Comparison of ENCODE assay signal across 10 cellular contexts in the genomic region with DNA sequence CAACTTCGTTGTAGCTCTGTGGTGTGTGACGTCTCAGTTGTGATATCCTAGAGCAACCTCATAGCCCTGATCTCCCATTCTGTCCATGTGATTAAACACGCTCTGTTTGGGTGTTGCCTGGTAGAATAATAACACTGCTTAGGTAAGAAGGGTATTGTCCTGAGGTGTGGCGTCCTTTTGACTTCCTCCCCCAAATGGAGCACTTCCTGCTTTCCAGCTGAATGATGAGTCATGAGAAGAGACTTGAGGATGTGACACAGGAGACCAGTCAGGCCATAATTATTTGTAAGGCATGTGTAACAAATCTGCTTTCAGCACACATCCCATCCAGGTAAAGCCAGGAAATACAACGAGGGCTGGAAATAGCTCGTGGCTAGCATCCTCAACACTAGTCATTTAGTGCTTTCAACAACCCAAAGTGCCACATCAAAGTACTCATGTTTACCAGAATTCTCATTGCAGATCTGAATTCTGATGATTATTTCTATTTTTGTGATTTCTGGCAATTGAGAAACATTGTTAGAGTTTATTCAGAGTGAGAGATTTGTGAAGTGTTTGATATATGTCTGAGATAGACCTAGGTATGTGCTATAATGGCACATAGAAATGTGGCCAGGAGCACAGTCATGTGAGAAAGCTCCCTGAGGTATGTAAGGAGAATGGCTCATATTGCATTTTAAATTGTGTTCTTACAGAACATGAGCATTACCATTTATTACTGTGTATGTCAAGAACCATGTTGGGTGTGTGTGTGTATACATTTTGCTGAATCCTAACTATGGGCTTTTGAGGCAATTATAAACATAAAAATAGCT.
A peak's percentile ranks its signal among the peaks of the same experiment; 100 is the strongest.
DNase-seq lines count a peak whose midpoint lies in the region; ATAC-seq, FAIRE-seq and TF ChIP-seq lines count a peak whose summit lies in the region.
"Had no signal": no experiment of that assay in that cellular context is flagged by ENCODE, and none has a peak within 500 bp of the region (broad histone marks: within the 10 kb centered on the region; RNA-seq: fewer than 3 reads in every experiment).

No MANE protein-coding gene starts in this region.

- no peaks in the 10 kb centered on the region for H3K36me3 Mint-ChIP-seq in osteocyte (ENCODE audit: unreplicated experiment)

- no peak for FAIRE-seq in A549 (lab: Jason Lieb, UNC)

- H3K9me3 ChIP-seq in A549, result no peaks in the 10 kb centered on the region
- H3K9me3 ChIP-seq: testis had no signal

- CTCF ChIA-PET in A549 (lab: Yijun Ruan, JAX), result interaction anchor here (1.1 to 1.5 kb wide), 4 partner anchors 9 to 190 kb away, joined by 3 read pairs; no protein-coding TSS in a partner anchor

- H3K27ac Mint-ChIP-seq in osteocyte (ENCODE audit: unreplicated experiment), result no peak overlapping the region

- peaks cover 2% of the 10 kb centered on the region for H3K4me1 Mint-ChIP-seq in osteocyte (ENCODE audit: unreplicated experiment)

- no peak for TF ChIP-seq EP300 in A549 (IDR thresholded peaks at IDR 0.05)

- peaks cover 4% of the 10 kb centered on the region; the same call in 1 of the 3 replicates for H3K4me1 ChIP-seq in A549
- H3K4me1 ChIP-seq: testis had no signal

- 41% methylated on average over 6 of the region's 6 CpGs for WGBS in A549 (ENCODE audit: missing lambda C conversion rate)

- H3K9me3 Mint-ChIP-seq in osteocyte (ENCODE audit: unreplicated experiment), result no peaks in the 10 kb centered on the region
- H3K9me3 Mint-ChIP-seq: nephron had no signal

- H3K4me2 ChIP-seq in A549, result 0 out of 3 replicates have a peak overlapping the region, but pooled peaks have one; percentile 5

- no peak for TF ChIP-seq POLR2A in A549 (IDR thresholded peaks at IDR 0.05; ENCODE audit: low read length)

- H3K27ac ChIP-seq in A549, result no peak overlapping the region
- H3K27ac ChIP-seq: testis had no signal

- TF ChIP-seq RAD21 in A549 (conservative IDR thresholded peaks at IDR 0.05 in 1 of 2, IDR thresholded peaks at IDR 0.05 in 1 of 2), result no peak

- TF ChIP-seq CTCF in A549 (IDR thresholded peaks at IDR 0.05) (no peak), HFF-Myc (IDR thresholded peaks at IDR 0.05; ENCODE audit: low read depth, low read length, missing control alignments) (no peak), osteocyte (IDR thresholded peaks at IDR 0.05) (no peak)

- POLR2A ChIA-PET in A549 (lab: Yijun Ruan, JAX), result no interaction called here

- ATAC-seq in A549, result peak; percentile 68 to 78; a peak in 5 of 6 replicates

- no peak overlapping the region for H3K4me3 Mint-ChIP-seq in osteocyte (ENCODE audit: unreplicated experiment)
- H3K4me3 Mint-ChIP-seq: nephron had no signal

- no peaks in the 10 kb centered on the region for H3K27me3 Mint-ChIP-seq in osteocyte (ENCODE audit: unreplicated experiment)

- H3K4me3 ChIP-seq in A549 (no peak overlapping the region), HFF-Myc (replicated peaks; ENCODE audit: low read depth, low read length) (no peak overlapping the region)
- H3K4me3 ChIP-seq: testis had no signal

- DNase-seq in A549 (ENCODE audit: low read depth in 1 of 2, low spot score in 1 of 2) (peak; percentile 27 to 76), HFF-Myc (ENCODE audit: extremely low read depth, low read depth) (peak; percentile 52), SW480 (ENCODE audit: low spot score) (peak; percentile 92), hepatic stellate cell (ENCODE audit: low spot score) (peak; percentile 51), NCI-H1694 (lab: John Stamatoyannopoulos, UW) (no peak), putamen (ENCODE audit: low spot score) (no peak), osteocyte (ENCODE audit: extremely low spot score, unreplicated experiment) (no peak)
- DNase-seq in activated CD4-positive, alpha-beta T cell treated with anti-CD3 and anti-CD28 coated beads, Interleukin-2, amount 50 U/mL, for 4 hours, result no peak
- DNase-seq: testis had no signal

TF ChIP-seq in A549, 52 proteins besides CTCF, POLR2A, EP300 and RAD21:
- TF ChIP-seq MAFK (IDR thresholded peaks at IDR 0.05; ENCODE audit: partially characterized antibody) (peak; percentile 58), CHD4 (IDR thresholded peaks at IDR 0.05; ENCODE audit: borderline replicate concordance) (no peak), FOSL2 (IDR thresholded peaks at IDR 0.05) (no peak), FOSL2 (CRISPR knock-in tag; IDR thresholded peaks at IDR 0.05) (peak; percentile 85), EHMT2 (IDR thresholded peaks at IDR 0.05; ENCODE audit: low read depth) (no peak), RFX5 (IDR thresholded peaks at IDR 0.05) (no peak)
- TF ChIP-seq, protein P1, sequence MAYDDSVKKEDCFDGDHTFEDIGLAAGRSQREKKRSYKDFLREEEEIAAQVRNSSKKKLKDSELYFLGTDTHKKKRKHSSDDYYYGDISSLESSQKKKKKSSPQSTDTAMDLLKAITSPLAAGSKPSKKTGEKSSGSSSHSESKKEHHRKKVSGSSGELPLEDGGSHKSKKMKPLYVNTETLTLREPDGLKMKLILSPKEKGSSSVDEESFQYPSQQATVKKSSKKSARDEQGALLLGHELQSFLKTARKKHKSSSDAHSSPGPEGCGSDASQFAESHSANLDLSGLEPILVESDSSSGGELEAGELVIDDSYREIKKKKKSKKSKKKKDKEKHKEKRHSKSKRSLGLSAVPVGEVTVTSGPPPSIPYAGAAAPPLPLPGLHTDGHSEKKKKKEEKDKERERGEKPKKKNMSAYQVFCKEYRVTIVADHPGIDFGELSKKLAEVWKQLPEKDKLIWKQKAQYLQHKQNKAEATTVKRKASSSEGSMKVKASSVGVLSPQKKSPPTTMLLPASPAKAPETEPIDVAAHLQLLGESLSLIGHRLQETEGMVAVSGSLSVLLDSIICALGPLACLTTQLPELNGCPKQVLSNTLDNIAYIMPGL (CRISPR knock-in tag; IDR thresholded peaks at IDR 0.05; ENCODE audit: borderline replicate concordance), result no peak
TF ChIP-seq in A549: peak in this region for 2.

Comparison
In these comparisons a context has a peak if more than half of its experiments do, and no peak if none do; other contexts are left out.
1. DNase-seq: peak in A549 (2 of 2), HFF-Myc (single experiment), SW480 (single experiment) and hepatic stellate cell (single experiment); none in NCI-H1694 (single experiment), putamen (single experiment), osteocyte (single experiment) and activated CD4-positive, alpha-beta T cell treated with anti-CD3 and anti-CD28 coated beads, Interleukin-2, amount 50 U/mL, for 4 hours (0 of 2).